ENCODE assay signal across 19 cellular contexts in genomic region chr7:72504057-72504456, GRCh38.
"Had no signal": no experiment of that assay in that cellular context is flagged by ENCODE, and none has a peak within 500 bp of the region (broad histone marks: within the 10 kb centered on the region; RNA-seq: fewer than 3 reads in every experiment).

No MANE protein-coding gene starts in this region.

- DNase-seq: activated CD4-positive, alpha-beta T cell treated with anti-CD3 and anti-CD28 coated beads, Interleukin-2, amount 10 ng/mL, durations not matched to agents 7 days and 5 days; activated CD8-positive, alpha-beta T cell treated with anti-CD3 and anti-CD28 coated beads, Interleukin-2, amount 10 ng/mL, durations not matched to agents 7 days and 5 days; activated effector memory CD4-positive, alpha-beta T cell treated with Interleukin-2 at 50 U/mL for 16 hours; activated naive CD4-positive, alpha-beta T cell treated with anti-CD3 and anti-CD28 coated beads, Interleukin-2, amount 50 U/mL, for 16 hours; activated T-cell treated with anti-CD3 and anti-CD28 coated beads, Interleukin-2, amount 50 U/mL, for 4 hours; effector CD4-positive, alpha-beta T cell; left colon; lower lobe of right lung; occipital lobe; retina; stimulated activated CD4-positive, alpha-beta T cell treated with anti-CD3 and anti-CD28 coated beads, Interleukin-2, amount 100 ng/mL, for 24 hours; stimulated activated naive CD4-positive, alpha-beta T cell treated with Interleukin-2 at 50 U/mL for 16 hours; thyroid gland had no signal

- ATAC-seq: activated CD8-positive, alpha-beta T cell treated with anti-CD3 and anti-CD28 coated beads, Interleukin-2, amount 10 ng/mL, durations not matched to agents 7 days and 5 days; activated T-cell treated with anti-CD3 and anti-CD28 coated beads, Interleukin-2, amount 50 U/mL, for 4 hours; esophagus mucosa; left colon; lower lobe of right lung had no signal

- H3K27me3 Mint-ChIP-seq: activated CD4-positive, alpha-beta T cell treated with anti-CD3 and anti-CD28 coated beads, Interleukin-2, amount 10 ng/mL, durations not matched to agents 7 days and 5 days had no signal

- H3K27me3 ChIP-seq: ascending aorta, thyroid gland had no signal

- H3K4me1 Mint-ChIP-seq: activated CD4-positive, alpha-beta T cell treated with anti-CD3 and anti-CD28 coated beads, Interleukin-2, amount 10 ng/mL, durations not matched to agents 7 days and 5 days had no signal

- H3K9me3 ChIP-seq: lower lobe of right lung, thyroid gland had no signal

- H3K27ac ChIP-seq: ascending aorta, lower lobe of right lung, thyroid gland had no signal

- H3K4me3 ChIP-seq: lower lobe of right lung, thyroid gland had no signal

- H3K9me3 Mint-ChIP-seq: activated CD4-positive, alpha-beta T cell treated with anti-CD3 and anti-CD28 coated beads, Interleukin-2, amount 10 ng/mL, durations not matched to agents 7 days and 5 days; activated T-cell treated with anti-CD3 and anti-CD28 coated beads, Interleukin-2, amount 50 U/mL, for 4 hours; nephron; T-helper 1 cell treated with Interleukin-12 subunit alpha and Interleukin-12 subunit beta and Interleukin-4 antibody, amounts not matched to agents 30 μg/mL and 1 μg/mL, for 36 hours had no signal

- FAIRE-seq: bronchial epithelial cell, islet of Langerhans had no signal

- H3K4me3 Mint-ChIP-seq: activated CD4-positive, alpha-beta T cell treated with anti-CD3 and anti-CD28 coated beads, Interleukin-2, amount 10 ng/mL, durations not matched to agents 7 days and 5 days; activated CD8-positive, alpha-beta T cell treated with anti-CD3 and anti-CD28 coated beads, Interleukin-2, amount 10 ng/mL, durations not matched to agents 7 days and 5 days; activated T-cell treated with anti-CD3 and anti-CD28 coated beads, Interleukin-2, amount 50 U/mL, for 4 hours; nephron; T-helper 1 cell treated with Interleukin-12 subunit alpha and Interleukin-12 subunit beta and Interleukin-4 antibody, amounts not matched to agents 30 μg/mL and 1 μg/mL, for 36 hours had no signal

- H3K4me1 ChIP-seq: ascending aorta, lower lobe of right lung, thyroid gland had no signal

- H3K27ac Mint-ChIP-seq: activated CD4-positive, alpha-beta T cell treated with anti-CD3 and anti-CD28 coated beads, Interleukin-2, amount 10 ng/mL, durations not matched to agents 7 days and 5 days; activated CD8-positive, alpha-beta T cell treated with anti-CD3 and anti-CD28 coated beads, Interleukin-2, amount 10 ng/mL, durations not matched to agents 7 days and 5 days; nephron; T-helper 1 cell treated with Interleukin-12 subunit alpha and Interleukin-12 subunit beta and Interleukin-4 antibody, amounts not matched to agents 30 μg/mL and 1 μg/mL, for 36 hours had no signal

- H3K36me3 ChIP-seq: ascending aorta, lower lobe of right lung, thyroid gland had no signal
